Comparison of ENCODE assay signal across 26 cellular contexts in the genomic region with DNA sequence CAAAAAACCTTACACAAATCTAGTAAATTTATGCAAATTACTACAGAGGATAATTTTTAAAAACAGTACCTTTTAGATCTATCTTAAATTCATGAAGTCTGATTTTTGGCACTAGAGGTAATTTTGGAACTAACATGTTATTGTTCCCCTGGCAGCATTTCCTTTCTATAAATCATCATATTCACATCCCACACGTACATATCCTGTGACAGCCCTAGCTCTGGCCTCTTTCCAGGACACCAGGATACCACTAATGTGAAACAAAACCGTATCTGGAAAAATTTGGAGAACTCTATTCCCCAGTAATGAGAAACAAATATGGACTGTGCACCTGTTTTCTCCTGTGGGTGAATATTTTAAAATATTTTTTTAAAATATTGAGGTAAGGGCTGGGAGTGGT. TPM values are rescaled to one million over a fixed set of nuclear protein-coding genes. Genes with fewer than 3 reads are reported as not detected.
A peak's percentile ranks its signal among the peaks of the same experiment; 100 is the strongest.
DNase-seq lines count a peak whose midpoint lies in the region; ATAC-seq and TF ChIP-seq lines count a peak whose summit lies in the region.
"Had no signal": no experiment of that assay in that cellular context is flagged by ENCODE, and none has a peak within 500 bp of the region (broad histone marks: within the 10 kb centered on the region; RNA-seq: fewer than 3 reads in every experiment).

No MANE protein-coding gene starts in this region.

- no peaks in the 10 kb centered on the region for H3K9me3 ChIP-seq in mesenchymal stem cell (ENCODE audit: control insufficient read depth, low read length)

- H3K23ac ChIP-seq in mesenchymal stem cell (ENCODE audit: low read length in 2 of 2): no peak overlapping the region

- H3K4me3 Mint-ChIP-seq in activated T-helper 17 cell treated with anti-CD3 and anti-CD28 coated beads, Interleukin-2, amount 50 U/mL, for 72 hours: no peak overlapping the region
- H3K4me3 Mint-ChIP-seq: activated CD8-positive, alpha-beta T cell treated with anti-CD3 and anti-CD28 coated beads, Interleukin-2, amount 10 ng/mL, durations not matched to agents 7 days and 5 days; activated naive CD8-positive, alpha-beta T cell treated with anti-CD3 and anti-CD28 coated beads, Interleukin-2, amount 50 U/mL, for 24 hours; CD4-positive, alpha-beta T cell; naive B cell had no signal

- no peak overlapping the region for H2AK5ac ChIP-seq in mesenchymal stem cell (ENCODE audit: low read length, severe bottlenecking)

- peak; percentile 0 for DNase-seq in NCI-H1694 treated with DMSO at 0.1 percent for 48 hours (lab: John Stamatoyannopoulos, UW)
- no peak for DNase-seq in NCI-H1694 (lab: John Stamatoyannopoulos, UW)
- no peak for DNase-seq in HEK293T (ENCODE audit: extremely low spot score)
- DNase-seq in cardiac fibroblast (ENCODE audit: low read depth in 2 of 2): peak; percentile 71 to 74
- DNase-seq in lung microvascular endothelial cell (ENCODE audit: low read depth in 2 of 2): peak; percentile 94 to 99
- no peak for DNase-seq in mesenchymal stem cell
- DNase-seq in activated effector memory CD4-positive, alpha-beta T cell treated with anti-CD3 and anti-CD28 coated beads, Interleukin-2, amount 50 U/mL, for 16 hours: no peak
- DNase-seq: activated CD8-positive, alpha-beta T cell treated with anti-CD3 and anti-CD28 coated beads, Interleukin-2, amount 10 ng/mL, durations not matched to agents 7 days and 5 days; activated gamma-delta T cell; activated naive CD8-positive, alpha-beta T cell treated with anti-CD3 and anti-CD28 coated beads, Interleukin-2, amount 50 U/mL, for 24 hours; CD4-positive, alpha-beta T cell; EL; GOT3; kidney glomerular epithelial cell; naive B cell; NCI-H1092 treated with DMSO at 0.1 percent for 48 hours; NCI-H1930; NCI-H2227 treated with DMSO at 0.1 percent for 48 hours; NCI-H82; stimulated activated naive CD4-positive, alpha-beta T cell; T-helper 2 cell had no signal

- no peaks in the 10 kb centered on the region for H3K27me3 ChIP-seq in mesenchymal stem cell (ENCODE audit: control insufficient read depth in 1 of 2, insufficient read depth in 1 of 2, low read length in 2 of 2)

- H3K27me3 Mint-ChIP-seq in activated T-helper 17 cell treated with anti-CD3 and anti-CD28 coated beads, Interleukin-2, amount 50 U/mL, for 72 hours: no peaks in the 10 kb centered on the region
- H3K27me3 Mint-ChIP-seq: activated naive CD8-positive, alpha-beta T cell treated with anti-CD3 and anti-CD28 coated beads, Interleukin-2, amount 50 U/mL, for 24 hours; CD4-positive, alpha-beta T cell; naive B cell; progenitor cell of endocrine pancreas had no signal

- no peak overlapping the region for H2BK12ac ChIP-seq in mesenchymal stem cell (ENCODE audit: low read length in 2 of 2)

- POLR2A ChIA-PET in HEK293T (lab: Yijun Ruan, JAX): no interaction called here

- H4K8ac ChIP-seq in mesenchymal stem cell (ENCODE audit: low read length): no peak overlapping the region

- H2AFZ ChIP-seq in mesenchymal stem cell (ENCODE audit: low read depth, low read length): no peak overlapping the region

- H3K27ac Mint-ChIP-seq in activated T-helper 17 cell treated with anti-CD3 and anti-CD28 coated beads, Interleukin-2, amount 50 U/mL, for 72 hours: no peak overlapping the region
- H3K27ac Mint-ChIP-seq: activated CD8-positive, alpha-beta T cell treated with anti-CD3 and anti-CD28 coated beads, Interleukin-2, amount 10 ng/mL, durations not matched to agents 7 days and 5 days; activated naive CD8-positive, alpha-beta T cell treated with anti-CD3 and anti-CD28 coated beads, Interleukin-2, amount 50 U/mL, for 24 hours; CD4-positive, alpha-beta T cell; progenitor cell of endocrine pancreas had no signal

- no peaks in the 10 kb centered on the region for H3K36me3 Mint-ChIP-seq in activated T-helper 17 cell treated with anti-CD3 and anti-CD28 coated beads, Interleukin-2, amount 50 U/mL, for 72 hours (ENCODE audit: low read depth)
- H3K36me3 Mint-ChIP-seq: naive B cell had no signal

- no peak overlapping the region for H2BK5ac ChIP-seq in mesenchymal stem cell (ENCODE audit: low read depth, low read length, poor library complexity, severe bottlenecking)

- H3K4me1 ChIP-seq in mesenchymal stem cell (ENCODE audit: control insufficient read depth, insufficient read depth, low read depth, low read length): no peaks in the 10 kb centered on the region

- no peak for ATAC-seq in activated T-helper 17 cell treated with anti-CD3 and anti-CD28 coated beads, Interleukin-2, amount 50 U/mL, for 72 hours (replicated peaks)
- ATAC-seq: activated CD8-positive, alpha-beta T cell treated with anti-CD3 and anti-CD28 coated beads, Interleukin-2, amount 10 ng/mL, durations not matched to agents 7 days and 5 days; activated naive CD8-positive, alpha-beta T cell treated with anti-CD3 and anti-CD28 coated beads, Interleukin-2, amount 50 U/mL, for 24 hours; GM12878 had no signal

- H3K18ac ChIP-seq in mesenchymal stem cell (ENCODE audit: low read depth in 1 of 2, low read length in 2 of 2): no peak overlapping the region

- no peak overlapping the region for H3K9ac ChIP-seq in mesenchymal stem cell (ENCODE audit: low read length)

- WGBS in mesenchymal stem cell: 54% methylated on average over 2 of the region's 2 CpGs

- no peak for TF ChIP-seq CTCF in cardiac fibroblast (IDR thresholded peaks at IDR 0.05; ENCODE audit: low read depth, low read length)

- H4K91ac ChIP-seq in mesenchymal stem cell (ENCODE audit: low read length): no peak overlapping the region

- H3K4me3 ChIP-seq in cardiac fibroblast (replicated peaks in 1 of 2; ENCODE audit: low read depth in 2 of 2, low read length in 2 of 2): no peak overlapping the region
- no peak overlapping the region for H3K4me3 ChIP-seq in mesenchymal stem cell (ENCODE audit: insufficient read depth in 1 of 2, low read depth in 1 of 2, low read length in 2 of 2)
- H3K4me3 ChIP-seq: GM12878 had no signal

- no peak overlapping the region for H3K14ac ChIP-seq in mesenchymal stem cell (ENCODE audit: low read length in 2 of 2)

- H3K4me1 Mint-ChIP-seq in activated T-helper 17 cell treated with anti-CD3 and anti-CD28 coated beads, Interleukin-2, amount 50 U/mL, for 72 hours: no peaks in the 10 kb centered on the region
- H3K4me1 Mint-ChIP-seq: activated naive CD8-positive, alpha-beta T cell treated with anti-CD3 and anti-CD28 coated beads, Interleukin-2, amount 50 U/mL, for 24 hours; naive B cell had no signal

- peaks cover 0 to 2% of the 10 kb centered on the region in 2 experiments for H3K36me3 ChIP-seq in mesenchymal stem cell (ENCODE audit: control insufficient read depth in 1 of 2, insufficient read depth in 2 of 2, low read depth in 1 of 2, low read length in 2 of 2)

- no peak overlapping the region for H2BK15ac ChIP-seq in mesenchymal stem cell (ENCODE audit: low read depth, poor library complexity, severe bottlenecking)

- no peaks in the 10 kb centered on the region for H3K79me1 ChIP-seq in mesenchymal stem cell (replicated peaks; ENCODE audit: low read length, poor library complexity, severe bottlenecking)

- no peak overlapping the region for H3K27ac ChIP-seq in mesenchymal stem cell (ENCODE audit: low read length, poor library complexity, severe bottlenecking)
- H3K27ac ChIP-seq: 22Rv1, RWPE1 had no signal

- H3K9me3 Mint-ChIP-seq in activated T-helper 17 cell treated with anti-CD3 and anti-CD28 coated beads, Interleukin-2, amount 50 U/mL, for 72 hours: no peaks in the 10 kb centered on the region
- H3K9me3 Mint-ChIP-seq: activated naive CD8-positive, alpha-beta T cell treated with anti-CD3 and anti-CD28 coated beads, Interleukin-2, amount 50 U/mL, for 24 hours; CD4-positive, alpha-beta T cell; naive B cell had no signal

- H2BK120ac ChIP-seq in mesenchymal stem cell (ENCODE audit: low read depth, low read length): no peak overlapping the region

- no peak overlapping the region for H3K4me2 ChIP-seq in mesenchymal stem cell (ENCODE audit: low read length, poor library complexity, severe bottlenecking)

- CTCF ChIA-PET in HEK293T (lab: Yijun Ruan, JAX): no interaction called here

- no peak overlapping the region for H3K4ac ChIP-seq in mesenchymal stem cell (ENCODE audit: low read depth in 1 of 2, low read length in 2 of 2)

TF ChIP-seq in HEK293T, 16 proteins besides CTCF, POLR2A, EP300 and RAD21:
- TF ChIP-seq, protein P1, sequence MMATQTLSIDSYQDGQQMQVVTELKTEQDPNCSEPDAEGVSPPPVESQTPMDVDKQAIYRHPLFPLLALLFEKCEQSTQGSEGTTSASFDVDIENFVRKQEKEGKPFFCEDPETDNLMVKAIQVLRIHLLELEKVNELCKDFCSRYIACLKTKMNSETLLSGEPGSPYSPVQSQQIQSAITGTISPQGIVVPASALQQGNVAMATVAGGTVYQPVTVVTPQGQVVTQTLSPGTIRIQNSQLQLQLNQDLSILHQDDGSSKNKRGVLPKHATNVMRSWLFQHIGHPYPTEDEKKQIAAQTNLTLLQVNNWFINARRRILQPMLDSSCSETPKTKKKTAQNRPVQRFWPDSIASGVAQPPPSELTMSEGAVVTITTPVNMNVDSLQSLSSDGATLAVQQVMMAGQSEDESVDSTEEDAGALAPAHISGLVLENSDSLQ (IDR thresholded peaks at IDR 0.05): peak; percentile 8; the same call in 1 of the 2 replicates
- TF ChIP-seq SUZ12 (IDR thresholded peaks at IDR 0.05): no peak

RNA-seq across cellular contexts. Expression of a gene that starts 14.0 kb away (rescaled TPM):
- total RNA-seq in lung microvascular endothelial cell: 104 and 142 TPM in 2 replicates
- total RNA-seq in activated T-helper 17 cell treated with anti-CD3 and anti-CD28 coated beads, Interleukin-2, amount 50 U/mL, for 72 hours: 100 to 1,000 TPM; 114 to 117 TPM
- polyA plus RNA-seq in mesenchymal stem cell (2013, experiment 1 of 2): 13.8 TPM
- polyA plus RNA-seq in mesenchymal stem cell (2013, experiment 2 of 2): 14.1 TPM

Comparison
In these comparisons a context has a peak if more than half of its experiments do, and no peak if none do; other contexts are left out.
1. DNase-seq: peak in NCI-H1694 treated with DMSO at 0.1 percent for 48 hours (single experiment), cardiac fibroblast (2 of 2) and lung microvascular endothelial cell (2 of 2); none in NCI-H1694 (single experiment), HEK293T (single experiment), mesenchymal stem cell (single experiment) and activated effector memory CD4-positive, alpha-beta T cell treated with anti-CD3 and anti-CD28 coated beads, Interleukin-2, amount 50 U/mL, for 16 hours (single experiment).